ENCODE assay signal across 9 cellular contexts in genomic region chr1:184892116-184892515, GRCh38.
DNase-seq lines count a peak whose midpoint lies in the region; ATAC-seq lines count a peak whose summit lies in the region.
"Had no signal": no experiment of that assay in that cellular context is flagged by ENCODE, and none has a peak within 500 bp of the region (broad histone marks: within the 10 kb centered on the region; RNA-seq: fewer than 3 reads in every experiment).

No MANE protein-coding gene starts in this region.

- peaks cover 3% of the 10 kb centered on the region for H3K9me3 Mint-ChIP-seq in activated CD4-positive, alpha-beta T cell treated with anti-CD3 and anti-CD28 coated beads, Interleukin-2, amount 10 ng/mL, durations not matched to agents 24 days and 14 days
- no peaks in the 10 kb centered on the region for H3K9me3 Mint-ChIP-seq in natural killer cell treated with Interleukin-12 subunit alpha and Interleukin-12 subunit beta and Interleukin-15 and Interleukin-18, amount 100 ng/mL, for 72 hours

- peaks cover 29% of the 10 kb centered on the region for H3K4me1 Mint-ChIP-seq in activated CD4-positive, alpha-beta T cell treated with anti-CD3 and anti-CD28 coated beads, Interleukin-2, amount 10 ng/mL, durations not matched to agents 24 days and 14 days
- H3K4me1 Mint-ChIP-seq in natural killer cell treated with Interleukin-12 subunit alpha and Interleukin-12 subunit beta and Interleukin-15 and Interleukin-18, amount 100 ng/mL, for 72 hours (ENCODE audit: low read depth in 2 of 2) = peaks cover 43 to 58% of the 10 kb centered on the region in 2 donors

- intact Hi-C loops in activated CD4-positive, alpha-beta T cell treated with anti-CD3 and anti-CD28 coated beads, Interleukin-2, amount 10 ng/mL, durations not matched to agents 24 days and 14 days (cut with micrococcal nuclease) = loop anchor here (5.0 kb wide), 4 partner anchors 85 to 425 kb away; partner anchors contain the start of genes IVNS1ABP and RNF2
- intact Hi-C loops in posterior cingulate gyrus (cut with DNase I) = no loop called here

- no peaks in the 10 kb centered on the region for H3K27me3 Mint-ChIP-seq in activated CD4-positive, alpha-beta T cell treated with anti-CD3 and anti-CD28 coated beads, Interleukin-2, amount 10 ng/mL, durations not matched to agents 24 days and 14 days
- H3K27me3 Mint-ChIP-seq in natural killer cell treated with Interleukin-12 subunit alpha and Interleukin-12 subunit beta and Interleukin-15 and Interleukin-18, amount 100 ng/mL, for 72 hours = no peaks in the 10 kb centered on the region

- peaks cover 31% of the 10 kb centered on the region for H3K36me3 Mint-ChIP-seq in activated CD4-positive, alpha-beta T cell treated with anti-CD3 and anti-CD28 coated beads, Interleukin-2, amount 10 ng/mL, durations not matched to agents 24 days and 14 days (ENCODE audit: low read depth)
- peaks cover 45% of the 10 kb centered on the region for H3K36me3 Mint-ChIP-seq in natural killer cell treated with Interleukin-12 subunit alpha and Interleukin-12 subunit beta and Interleukin-15 and Interleukin-18, amount 100 ng/mL, for 72 hours

- no peak overlapping the region for H3K4me3 Mint-ChIP-seq in activated CD4-positive, alpha-beta T cell treated with anti-CD3 and anti-CD28 coated beads, Interleukin-2, amount 10 ng/mL, durations not matched to agents 24 days and 14 days
- peak overlapping the region; percentile 61 for H3K4me3 Mint-ChIP-seq in natural killer cell treated with Interleukin-12 subunit alpha and Interleukin-12 subunit beta and Interleukin-15 and Interleukin-18, amount 100 ng/mL, for 72 hours

- H3K27ac Mint-ChIP-seq in activated CD4-positive, alpha-beta T cell treated with anti-CD3 and anti-CD28 coated beads, Interleukin-2, amount 10 ng/mL, durations not matched to agents 24 days and 14 days = peak overlapping the region; percentile 61
- peak overlapping the region; percentile 97 to 99 for H3K27ac Mint-ChIP-seq in natural killer cell treated with Interleukin-12 subunit alpha and Interleukin-12 subunit beta and Interleukin-15 and Interleukin-18, amount 100 ng/mL, for 72 hours

- peak; percentile 53 for ATAC-seq in GM21825 (IDR thresholded peaks at IDR 0.05; ENCODE audit: unreplicated experiment)
- peak; percentile 88 to 94 for ATAC-seq in natural killer cell treated with Interleukin-12 subunit alpha and Interleukin-12 subunit beta and Interleukin-15 and Interleukin-18, amount 100 ng/mL, for 72 hours

- DNase-seq in activated CD4-positive, alpha-beta T cell treated with anti-CD3 and anti-CD28 coated beads, Interleukin-2, amount 10 ng/mL, durations not matched to agents 24 days and 14 days = peak; percentile 58
- DNase-seq in activated CD4-positive, alpha-beta T cell treated with anti-CD3 and anti-CD28 coated beads for 4 hours = no peak
- DNase-seq in HT1080 (ENCODE audit: low read depth) (peak; percentile 61), GF-D8 (lab: John Stamatoyannopoulos, UW) (no peak), posterior cingulate gyrus (no peak), CD1c-positive myeloid dendritic cell (ENCODE audit: extremely low spot score) (no peak)
- DNase-seq in natural killer cell treated with Interleukin-12 subunit alpha and Interleukin-12 subunit beta and Interleukin-15 and Interleukin-18, amount 100 ng/mL, for 72 hours (ENCODE audit: low spot score) = no peak
- DNase-seq: NCI-H526 treated with DMSO at 0.1 percent for 48 hours had no signal

Comparison
In these comparisons a context has a peak if more than half of its experiments do, and no peak if none do; other contexts are left out.
1. DNase-seq: peak in activated CD4-positive, alpha-beta T cell treated with anti-CD3 and anti-CD28 coated beads, Interleukin-2, amount 10 ng/mL, durations not matched to agents 24 days and 14 days (single experiment) and HT1080 (single experiment); none in activated CD4-positive, alpha-beta T cell treated with anti-CD3 and anti-CD28 coated beads for 4 hours (0 of 2), natural killer cell treated with Interleukin-12 subunit alpha and Interleukin-12 subunit beta and Interleukin-15 and Interleukin-18, amount 100 ng/mL, for 72 hours (single experiment), GF-D8 (single experiment), posterior cingulate gyrus (0 of 10) and CD1c-positive myeloid dendritic cell (single experiment).